ENCODE assay signal across 1 cellular context in the genomic region with DNA sequence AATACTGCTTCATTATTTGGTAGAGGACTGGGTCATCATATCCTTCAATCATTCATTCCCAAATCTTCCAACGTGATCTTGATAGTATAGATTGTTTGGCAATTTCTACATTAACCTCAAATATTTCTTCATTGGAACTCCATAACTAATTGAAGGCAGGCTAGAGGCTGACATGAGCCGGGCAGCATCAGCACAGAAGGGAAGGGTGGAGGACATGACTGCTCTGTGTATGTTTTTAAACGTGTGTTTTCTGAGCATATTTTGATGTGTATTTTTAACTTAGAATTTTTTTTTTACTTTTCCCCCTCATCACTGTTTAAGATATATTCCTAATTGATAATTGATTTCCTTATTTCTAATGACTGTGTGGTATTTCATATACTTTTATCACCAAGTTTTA.
TF ChIP-seq lines count a peak whose summit lies in the region.

No MANE protein-coding gene starts in this region.

TF ChIP-seq in GM23338, 12 proteins besides CTCF, POLR2A, EP300 and RAD21:
- TF ChIP-seq, protein P1, sequence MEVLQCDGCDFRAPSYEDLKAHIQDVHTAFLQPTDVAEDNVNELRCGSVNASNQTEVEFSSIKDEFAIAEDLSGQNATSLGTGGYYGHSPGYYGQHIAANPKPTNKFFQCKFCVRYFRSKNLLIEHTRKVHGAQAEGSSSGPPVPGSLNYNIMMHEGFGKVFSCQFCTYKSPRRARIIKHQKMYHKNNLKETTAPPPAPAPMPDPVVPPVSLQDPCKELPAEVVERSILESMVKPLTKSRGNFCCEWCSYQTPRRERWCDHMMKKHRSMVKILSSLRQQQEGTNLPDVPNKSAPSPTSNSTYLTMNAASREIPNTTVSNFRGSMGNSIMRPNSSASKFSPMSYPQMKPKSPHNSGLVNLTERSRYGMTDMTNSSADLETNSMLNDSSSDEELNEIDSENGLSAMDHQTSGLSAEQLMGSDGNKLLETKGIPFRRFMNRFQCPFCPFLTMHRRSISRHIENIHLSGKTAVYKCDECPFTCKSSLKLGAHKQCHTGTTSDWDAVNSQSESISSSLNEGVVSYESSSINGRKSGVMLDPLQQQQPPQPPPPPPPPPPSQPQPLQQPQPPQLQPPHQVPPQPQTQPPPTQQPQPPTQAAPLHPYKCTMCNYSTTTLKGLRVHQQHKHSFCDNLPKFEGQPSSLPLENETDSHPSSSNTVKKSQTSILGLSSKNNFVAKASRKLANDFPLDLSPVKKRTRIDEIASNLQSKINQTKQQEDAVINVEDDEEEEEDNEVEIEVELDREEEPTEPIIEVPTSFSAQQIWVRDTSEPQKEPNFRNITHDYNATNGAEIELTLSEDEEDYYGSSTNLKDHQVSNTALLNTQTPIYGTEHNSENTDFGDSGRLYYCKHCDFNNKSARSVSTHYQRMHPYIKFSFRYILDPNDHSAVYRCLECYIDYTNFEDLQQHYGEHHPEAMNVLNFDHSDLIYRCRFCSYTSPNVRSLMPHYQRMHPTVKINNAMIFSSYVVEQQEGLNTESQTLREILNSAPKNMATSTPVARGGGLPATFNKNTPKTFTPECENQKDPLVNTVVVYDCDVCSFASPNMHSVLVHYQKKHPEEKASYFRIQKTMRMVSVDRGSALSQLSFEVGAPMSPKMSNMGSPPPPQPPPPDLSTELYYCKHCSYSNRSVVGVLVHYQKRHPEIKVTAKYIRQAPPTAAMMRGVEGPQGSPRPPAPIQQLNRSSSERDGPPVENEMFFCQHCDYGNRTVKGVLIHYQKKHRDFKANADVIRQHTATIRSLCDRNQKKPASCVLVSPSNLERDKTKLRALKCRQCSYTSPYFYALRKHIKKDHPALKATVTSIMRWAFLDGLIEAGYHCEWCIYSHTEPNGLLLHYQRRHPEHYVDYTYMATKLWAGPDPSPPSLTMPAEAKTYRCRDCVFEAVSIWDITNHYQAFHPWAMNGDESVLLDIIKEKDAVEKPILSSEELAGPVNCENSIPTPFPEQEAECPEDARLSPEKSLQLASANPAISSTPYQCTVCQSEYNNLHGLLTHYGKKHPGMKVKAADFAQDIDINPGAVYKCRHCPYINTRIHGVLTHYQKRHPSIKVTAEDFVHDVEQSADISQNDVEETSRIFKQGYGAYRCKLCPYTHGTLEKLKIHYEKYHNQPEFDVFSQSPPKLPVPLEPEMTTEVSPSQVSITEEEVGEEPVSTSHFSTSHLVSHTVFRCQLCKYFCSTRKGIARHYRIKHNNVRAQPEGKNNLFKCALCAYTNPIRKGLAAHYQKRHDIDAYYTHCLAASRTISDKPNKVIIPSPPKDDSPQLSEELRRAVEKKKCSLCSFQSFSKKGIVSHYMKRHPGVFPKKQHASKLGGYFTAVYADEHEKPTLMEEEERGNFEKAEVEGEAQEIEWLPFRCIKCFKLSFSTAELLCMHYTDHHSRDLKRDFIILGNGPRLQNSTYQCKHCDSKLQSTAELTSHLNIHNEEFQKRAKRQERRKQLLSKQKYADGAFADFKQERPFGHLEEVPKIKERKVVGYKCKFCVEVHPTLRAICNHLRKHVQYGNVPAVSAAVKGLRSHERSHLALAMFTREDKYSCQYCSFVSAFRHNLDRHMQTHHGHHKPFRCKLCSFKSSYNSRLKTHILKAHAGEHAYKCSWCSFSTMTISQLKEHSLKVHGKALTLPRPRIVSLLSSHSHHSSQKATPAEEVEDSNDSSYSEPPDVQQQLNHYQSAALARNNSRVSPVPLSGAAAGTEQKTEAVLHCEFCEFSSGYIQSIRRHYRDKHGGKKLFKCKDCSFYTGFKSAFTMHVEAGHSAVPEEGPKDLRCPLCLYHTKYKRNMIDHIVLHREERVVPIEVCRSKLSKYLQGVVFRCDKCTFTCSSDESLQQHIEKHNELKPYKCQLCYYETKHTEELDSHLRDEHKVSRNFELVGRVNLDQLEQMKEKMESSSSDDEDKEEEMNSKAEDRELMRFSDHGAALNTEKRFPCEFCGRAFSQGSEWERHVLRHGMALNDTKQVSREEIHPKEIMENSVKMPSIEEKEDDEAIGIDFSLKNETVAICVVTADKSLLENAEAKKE (CRISPR knock-in tag; IDR thresholded peaks at IDR 0.05), result no peak
- TF ChIP-seq EZH2 (IDR thresholded peaks at IDR 0.05; ENCODE audit: low read depth, unreplicated experiment) (no peak), CREB1 (CRISPR knock-in tag; IDR thresholded peaks at IDR 0.05; ENCODE audit: low read depth) (no peak), ZNF114 (CRISPR knock-in tag; IDR thresholded peaks at IDR 0.05) (no peak), POLR2AphosphoS5 (IDR thresholded peaks at IDR 0.05; ENCODE audit: low read depth) (no peak), STAT1 (IDR thresholded peaks at IDR 0.05; ENCODE audit: unreplicated experiment) (no peak), EZH2phosphoT487 (IDR thresholded peaks at IDR 0.05; ENCODE audit: unreplicated experiment) (no peak), NANOG (IDR thresholded peaks at IDR 0.05; ENCODE audit: borderline replicate concordance) (no peak), JUNB (IDR thresholded peaks at IDR 0.05; ENCODE audit: unreplicated experiment) (no peak), ZNF331 (CRISPR knock-in tag; IDR thresholded peaks at IDR 0.05; ENCODE audit: low read depth) (no peak)
- TF ChIP-seq, protein P2, sequence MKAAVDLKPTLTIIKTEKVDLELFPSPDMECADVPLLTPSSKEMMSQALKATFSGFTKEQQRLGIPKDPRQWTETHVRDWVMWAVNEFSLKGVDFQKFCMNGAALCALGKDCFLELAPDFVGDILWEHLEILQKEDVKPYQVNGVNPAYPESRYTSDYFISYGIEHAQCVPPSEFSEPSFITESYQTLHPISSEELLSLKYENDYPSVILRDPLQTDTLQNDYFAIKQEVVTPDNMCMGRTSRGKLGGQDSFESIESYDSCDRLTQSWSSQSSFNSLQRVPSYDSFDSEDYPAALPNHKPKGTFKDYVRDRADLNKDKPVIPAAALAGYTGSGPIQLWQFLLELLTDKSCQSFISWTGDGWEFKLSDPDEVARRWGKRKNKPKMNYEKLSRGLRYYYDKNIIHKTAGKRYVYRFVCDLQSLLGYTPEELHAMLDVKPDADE (IDR thresholded peaks at IDR 0.05), result no peak
- TF ChIP-seq, protein P3, sequence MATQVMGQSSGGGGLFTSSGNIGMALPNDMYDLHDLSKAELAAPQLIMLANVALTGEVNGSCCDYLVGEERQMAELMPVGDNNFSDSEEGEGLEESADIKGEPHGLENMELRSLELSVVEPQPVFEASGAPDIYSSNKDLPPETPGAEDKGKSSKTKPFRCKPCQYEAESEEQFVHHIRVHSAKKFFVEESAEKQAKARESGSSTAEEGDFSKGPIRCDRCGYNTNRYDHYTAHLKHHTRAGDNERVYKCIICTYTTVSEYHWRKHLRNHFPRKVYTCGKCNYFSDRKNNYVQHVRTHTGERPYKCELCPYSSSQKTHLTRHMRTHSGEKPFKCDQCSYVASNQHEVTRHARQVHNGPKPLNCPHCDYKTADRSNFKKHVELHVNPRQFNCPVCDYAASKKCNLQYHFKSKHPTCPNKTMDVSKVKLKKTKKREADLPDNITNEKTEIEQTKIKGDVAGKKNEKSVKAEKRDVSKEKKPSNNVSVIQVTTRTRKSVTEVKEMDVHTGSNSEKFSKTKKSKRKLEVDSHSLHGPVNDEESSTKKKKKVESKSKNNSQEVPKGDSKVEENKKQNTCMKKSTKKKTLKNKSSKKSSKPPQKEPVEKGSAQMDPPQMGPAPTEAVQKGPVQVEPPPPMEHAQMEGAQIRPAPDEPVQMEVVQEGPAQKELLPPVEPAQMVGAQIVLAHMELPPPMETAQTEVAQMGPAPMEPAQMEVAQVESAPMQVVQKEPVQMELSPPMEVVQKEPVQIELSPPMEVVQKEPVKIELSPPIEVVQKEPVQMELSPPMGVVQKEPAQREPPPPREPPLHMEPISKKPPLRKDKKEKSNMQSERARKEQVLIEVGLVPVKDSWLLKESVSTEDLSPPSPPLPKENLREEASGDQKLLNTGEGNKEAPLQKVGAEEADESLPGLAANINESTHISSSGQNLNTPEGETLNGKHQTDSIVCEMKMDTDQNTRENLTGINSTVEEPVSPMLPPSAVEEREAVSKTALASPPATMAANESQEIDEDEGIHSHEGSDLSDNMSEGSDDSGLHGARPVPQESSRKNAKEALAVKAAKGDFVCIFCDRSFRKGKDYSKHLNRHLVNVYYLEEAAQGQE (IDR thresholded peaks at IDR 0.05; ENCODE audit: unreplicated experiment), result no peak
